In genomic region chr14:64942531-64943111, GRCh38 we compare ENCODE assay signal across 1 cellular context.
TF ChIP-seq lines count a peak whose summit lies in the region.

TSS of gene GPX2 (minus strand) at chr14:64942745. CDS start at chr14:64942726, 19 bp downstream.

TF ChIP-seq in HepG2, 621 proteins besides CTCF, POLR2A, EP300 and RAD21 (continued from another document and continues in another):
- peak; percentile 47; the same call in 1 of the 2 replicates for TF ChIP-seq ATF2 (CRISPR knock-in tag; IDR thresholded peaks at IDR 0.05)
- TF ChIP-seq NFYC (CRISPR knock-in tag; IDR thresholded peaks at IDR 0.05), result peak; percentile 24; the same call in 1 of the 2 replicates
- TF ChIP-seq ZSCAN30 (CRISPR knock-in tag; IDR thresholded peaks at IDR 0.05), result no peak
- 0 out of 2 replicates have a peak, but pooled peaks have one; percentile 56 for TF ChIP-seq DNMT3B (CRISPR knock-in tag; conservative IDR thresholded peaks at IDR 0.05)
- TF ChIP-seq KDM5A (IDR thresholded peaks at IDR 0.05; ENCODE audit: borderline replicate concordance, low read length), result peak; percentile 17; the same call in 1 of the 2 replicates
- TF ChIP-seq BCL6 (CRISPR knock-in tag; IDR thresholded peaks at IDR 0.05), result peak; percentile 73
- TF ChIP-seq DMAP1 (CRISPR knock-in tag; IDR thresholded peaks at IDR 0.05), result peak; percentile 69; the same call in 1 of the 2 replicates
- TF ChIP-seq LCORL (IDR thresholded peaks at IDR 0.05), result no peak
- TF ChIP-seq LCORL (CRISPR knock-in tag; IDR thresholded peaks at IDR 0.05), result peak; percentile 76
- TF ChIP-seq PRMT3 (CRISPR knock-in tag; IDR thresholded peaks at IDR 0.05; ENCODE audit: borderline replicate concordance, low read depth), result no peak
- TF ChIP-seq ZNF296 (CRISPR knock-in tag; conservative IDR thresholded peaks at IDR 0.05), result no peak
- no peak for TF ChIP-seq ZNF883 (CRISPR knock-in tag; IDR thresholded peaks at IDR 0.05; ENCODE audit: not compliant biosample characterization)
- TF ChIP-seq CHD4 (IDR thresholded peaks at IDR 0.05; ENCODE audit: borderline replicate concordance, low read length), result no peak
- TF ChIP-seq YEATS4 (CRISPR knock-in tag; IDR thresholded peaks at IDR 0.05; ENCODE audit: borderline replicate concordance), result peak; percentile 28; the same call in 1 of the 2 replicates
- no peak; the same call in 1 of the 2 replicates for TF ChIP-seq MEF2D (CRISPR knock-in tag; IDR thresholded peaks at IDR 0.05)
- TF ChIP-seq ETV6 (CRISPR knock-in tag; conservative IDR thresholded peaks at IDR 0.05), result 0 out of 2 replicates have a peak, but pooled peaks have one; percentile 28
- TF ChIP-seq, protein P1, sequence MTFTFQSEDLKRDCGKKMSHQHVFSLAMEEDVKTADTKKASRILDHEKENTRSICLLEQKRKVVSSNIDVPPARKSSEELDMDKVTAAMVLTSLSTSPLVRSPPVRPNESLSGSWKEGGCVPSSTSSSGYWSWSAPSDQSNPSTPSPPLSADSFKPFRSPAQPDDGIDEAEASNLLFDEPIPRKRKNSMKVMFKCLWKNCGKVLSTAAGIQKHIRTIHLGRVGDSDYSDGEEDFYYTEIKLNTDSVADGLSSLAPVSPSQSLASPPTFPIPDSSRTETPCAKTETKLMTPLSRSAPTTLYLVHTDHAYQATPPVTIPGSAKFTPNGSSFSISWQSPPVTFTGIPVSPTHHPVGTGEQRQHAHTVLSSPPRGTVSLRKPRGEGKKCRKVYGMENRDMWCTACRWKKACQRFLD (CRISPR knock-in tag; IDR thresholded peaks at IDR 0.05; ENCODE audit: borderline replicate concordance), result no peak
- no peak; the same call in 1 of the 2 replicates for TF ChIP-seq ZNF205 (CRISPR knock-in tag; IDR thresholded peaks at IDR 0.05)
- TF ChIP-seq RARG (CRISPR knock-in tag; IDR thresholded peaks at IDR 0.05; ENCODE audit: low read depth), result no peak
- no peak for TF ChIP-seq ZNF326 (CRISPR knock-in tag; IDR thresholded peaks at IDR 0.05; ENCODE audit: borderline replicate concordance)
- no peak for TF ChIP-seq ZNF549 (CRISPR knock-in tag; IDR thresholded peaks at IDR 0.05)
- TF ChIP-seq, protein P2, sequence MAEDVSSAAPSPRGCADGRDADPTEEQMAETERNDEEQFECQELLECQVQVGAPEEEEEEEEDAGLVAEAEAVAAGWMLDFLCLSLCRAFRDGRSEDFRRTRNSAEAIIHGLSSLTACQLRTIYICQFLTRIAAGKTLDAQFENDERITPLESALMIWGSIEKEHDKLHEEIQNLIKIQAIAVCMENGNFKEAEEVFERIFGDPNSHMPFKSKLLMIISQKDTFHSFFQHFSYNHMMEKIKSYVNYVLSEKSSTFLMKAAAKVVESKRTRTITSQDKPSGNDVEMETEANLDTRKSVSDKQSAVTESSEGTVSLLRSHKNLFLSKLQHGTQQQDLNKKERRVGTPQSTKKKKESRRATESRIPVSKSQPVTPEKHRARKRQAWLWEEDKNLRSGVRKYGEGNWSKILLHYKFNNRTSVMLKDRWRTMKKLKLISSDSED (CRISPR knock-in tag; IDR thresholded peaks at IDR 0.05), result no peak
- TF ChIP-seq KDM5B (CRISPR knock-in tag; IDR thresholded peaks at IDR 0.05; ENCODE audit: borderline replicate concordance), result peak; percentile 40; the same call in 1 of the 2 replicates
- no peak for TF ChIP-seq HNRNPH1 (optimal IDR thresholded peaks at IDR 0.05; ENCODE audit: low read depth, low read length)
- no peak for TF ChIP-seq ZNF30 (CRISPR knock-in tag; IDR thresholded peaks at IDR 0.05)
- TF ChIP-seq, protein P3, sequence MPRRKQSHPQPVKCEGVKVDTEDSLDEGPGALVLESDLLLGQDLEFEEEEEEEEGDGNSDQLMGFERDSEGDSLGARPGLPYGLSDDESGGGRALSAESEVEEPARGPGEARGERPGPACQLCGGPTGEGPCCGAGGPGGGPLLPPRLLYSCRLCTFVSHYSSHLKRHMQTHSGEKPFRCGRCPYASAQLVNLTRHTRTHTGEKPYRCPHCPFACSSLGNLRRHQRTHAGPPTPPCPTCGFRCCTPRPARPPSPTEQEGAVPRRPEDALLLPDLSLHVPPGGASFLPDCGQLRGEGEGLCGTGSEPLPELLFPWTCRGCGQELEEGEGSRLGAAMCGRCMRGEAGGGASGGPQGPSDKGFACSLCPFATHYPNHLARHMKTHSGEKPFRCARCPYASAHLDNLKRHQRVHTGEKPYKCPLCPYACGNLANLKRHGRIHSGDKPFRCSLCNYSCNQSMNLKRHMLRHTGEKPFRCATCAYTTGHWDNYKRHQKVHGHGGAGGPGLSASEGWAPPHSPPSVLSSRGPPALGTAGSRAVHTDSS (CRISPR knock-in tag; conservative IDR thresholded peaks at IDR 0.05), result no peak
- TF ChIP-seq ELF4 (CRISPR knock-in tag; IDR thresholded peaks at IDR 0.05; ENCODE audit: borderline replicate concordance), result no peak
- TF ChIP-seq SRSF9 (IDR thresholded peaks at IDR 0.05; ENCODE audit: borderline replicate concordance, insufficient read depth, low read depth, low read length, poor library complexity, severe bottlenecking), result no peak
- TF ChIP-seq YY1 (IDR thresholded peaks at IDR 0.05; ENCODE audit: insufficient read depth, insufficient replicate concordance, low read depth, low read length), result peak; percentile 43
- no peak for TF ChIP-seq ARNT (IDR thresholded peaks at IDR 0.05)
- TF ChIP-seq MBNL3 (CRISPR knock-in tag; conservative IDR thresholded peaks at IDR 0.05), result no peak
- TF ChIP-seq ZNF605 (CRISPR knock-in tag; IDR thresholded peaks at IDR 0.05), result no peak; the same call in 1 of the 2 replicates
- no peak for TF ChIP-seq ZBTB42 (CRISPR knock-in tag; IDR thresholded peaks at IDR 0.05)
- TF ChIP-seq MAZ (IDR thresholded peaks at IDR 0.05; ENCODE audit: borderline replicate concordance, low read depth, low read length), result 0 out of 2 replicates have a peak, but pooled peaks have one; percentile 20
- no peak for TF ChIP-seq MAZ (CRISPR knock-in tag; IDR thresholded peaks at IDR 0.05; ENCODE audit: low read depth)
- no peak for TF ChIP-seq FOXO1 (CRISPR knock-in tag; IDR thresholded peaks at IDR 0.05)
- TF ChIP-seq REXO4 (CRISPR knock-in tag; IDR thresholded peaks at IDR 0.05; ENCODE audit: borderline replicate concordance), result no peak
- no peak; the same call in 1 of the 2 replicates for TF ChIP-seq SIN3A (IDR thresholded peaks at IDR 0.05; ENCODE audit: borderline replicate concordance, low read depth, low read length)
- peak; percentile 57 for TF ChIP-seq FOSL2 (CRISPR knock-in tag; IDR thresholded peaks at IDR 0.05)
- TF ChIP-seq FOXJ3 (CRISPR knock-in tag; IDR thresholded peaks at IDR 0.05; ENCODE audit: borderline replicate concordance), result peak; percentile 51; the same call in 1 of the 2 replicates
- no peak for TF ChIP-seq RAD51 (IDR thresholded peaks at IDR 0.05; ENCODE audit: borderline replicate concordance)
- peak; percentile 49; the same call in 1 of the 2 replicates for TF ChIP-seq ETV5 (CRISPR knock-in tag; IDR thresholded peaks at IDR 0.05; ENCODE audit: borderline replicate concordance)
- no peak for TF ChIP-seq ZNF678 (CRISPR knock-in tag; IDR thresholded peaks at IDR 0.05)
- TF ChIP-seq, protein P4, sequence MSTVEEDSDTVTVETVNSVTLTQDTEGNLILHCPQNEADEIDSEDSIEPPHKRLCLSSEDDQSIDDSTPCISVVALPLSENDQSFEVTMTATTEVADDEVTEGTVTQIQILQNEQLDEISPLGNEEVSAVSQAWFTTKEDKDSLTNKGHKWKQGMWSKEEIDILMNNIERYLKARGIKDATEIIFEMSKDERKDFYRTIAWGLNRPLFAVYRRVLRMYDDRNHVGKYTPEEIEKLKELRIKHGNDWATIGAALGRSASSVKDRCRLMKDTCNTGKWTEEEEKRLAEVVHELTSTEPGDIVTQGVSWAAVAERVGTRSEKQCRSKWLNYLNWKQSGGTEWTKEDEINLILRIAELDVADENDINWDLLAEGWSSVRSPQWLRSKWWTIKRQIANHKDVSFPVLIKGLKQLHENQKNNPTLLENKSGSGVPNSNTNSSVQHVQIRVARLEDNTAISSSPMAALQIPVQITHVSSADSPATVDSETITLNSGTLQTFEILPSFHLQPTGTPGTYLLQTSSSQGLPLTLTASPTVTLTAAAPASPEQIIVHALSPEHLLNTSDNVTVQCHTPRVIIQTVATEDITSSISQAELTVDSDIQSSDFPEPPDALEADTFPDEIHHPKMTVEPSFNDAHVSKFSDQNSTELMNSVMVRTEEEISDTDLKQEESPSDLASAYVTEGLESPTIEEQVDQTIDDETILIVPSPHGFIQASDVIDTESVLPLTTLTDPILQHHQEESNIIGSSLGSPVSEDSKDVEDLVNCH (CRISPR knock-in tag; IDR thresholded peaks at IDR 0.05), result no peak
- TF ChIP-seq TCF12 (IDR thresholded peaks at IDR 0.05), result no peak
- no peak for TF ChIP-seq TCF12 (CRISPR knock-in tag; IDR thresholded peaks at IDR 0.05)
- TF ChIP-seq ZFX (CRISPR knock-in tag; IDR thresholded peaks at IDR 0.05; ENCODE audit: low read depth), result peak; percentile 70
- TF ChIP-seq ZEB1 (IDR thresholded peaks at IDR 0.05; ENCODE audit: insufficient replicate concordance, low read depth), result peak; percentile 95
- TF ChIP-seq, protein P5, sequence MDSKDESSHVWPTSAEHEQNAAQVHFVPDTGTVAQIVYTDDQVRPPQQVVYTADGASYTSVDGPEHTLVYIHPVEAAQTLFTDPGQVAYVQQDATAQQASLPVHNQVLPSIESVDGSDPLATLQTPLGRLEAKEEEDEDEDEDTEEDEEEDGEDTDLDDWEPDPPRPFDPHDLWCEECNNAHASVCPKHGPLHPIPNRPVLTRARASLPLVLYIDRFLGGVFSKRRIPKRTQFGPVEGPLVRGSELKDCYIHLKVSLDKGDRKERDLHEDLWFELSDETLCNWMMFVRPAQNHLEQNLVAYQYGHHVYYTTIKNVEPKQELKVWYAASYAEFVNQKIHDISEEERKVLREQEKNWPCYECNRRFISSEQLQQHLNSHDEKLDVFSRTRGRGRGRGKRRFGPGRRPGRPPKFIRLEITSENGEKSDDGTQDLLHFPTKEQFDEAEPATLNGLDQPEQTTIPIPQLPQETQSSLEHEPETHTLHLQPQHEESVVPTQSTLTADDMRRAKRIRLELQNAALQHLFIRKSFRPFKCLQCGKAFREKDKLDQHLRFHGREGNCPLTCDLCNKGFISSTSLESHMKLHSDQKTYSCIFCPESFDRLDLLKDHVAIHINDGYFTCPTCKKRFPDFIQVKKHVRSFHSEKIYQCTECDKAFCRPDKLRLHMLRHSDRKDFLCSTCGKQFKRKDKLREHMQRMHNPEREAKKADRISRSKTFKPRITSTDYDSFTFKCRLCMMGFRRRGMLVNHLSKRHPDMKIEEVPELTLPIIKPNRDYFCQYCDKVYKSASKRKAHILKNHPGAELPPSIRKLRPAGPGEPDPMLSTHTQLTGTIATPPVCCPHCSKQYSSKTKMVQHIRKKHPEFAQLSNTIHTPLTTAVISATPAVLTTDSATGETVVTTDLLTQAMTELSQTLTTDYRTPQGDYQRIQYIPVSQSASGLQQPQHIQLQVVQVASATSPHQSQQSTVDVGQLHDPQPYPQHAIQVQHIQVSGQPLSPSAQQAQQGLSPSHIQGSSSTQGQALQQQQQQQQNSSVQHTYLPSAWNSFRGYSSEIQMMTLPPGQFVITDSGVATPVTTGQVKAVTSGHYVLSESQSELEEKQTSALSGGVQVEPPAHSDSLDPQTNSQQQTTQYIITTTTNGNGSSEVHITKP (CRISPR knock-in tag; IDR thresholded peaks at IDR 0.05; ENCODE audit: low read depth), result peak; percentile 78
- peak; percentile 78 for TF ChIP-seq MAFF (IDR thresholded peaks at IDR 0.05; ENCODE audit: low read depth, low read length)
- peak; percentile 91 for TF ChIP-seq NCOA2 (CRISPR knock-in tag; IDR thresholded peaks at IDR 0.05)
- no peak for TF ChIP-seq MBD4 (IDR thresholded peaks at IDR 0.05; ENCODE audit: borderline replicate concordance, low read length)
- TF ChIP-seq HNRNPK (IDR thresholded peaks at IDR 0.05; ENCODE audit: low read depth, low read length, poor library complexity, severe bottlenecking), result no peak
- peak in 1 of 2 experiments; percentile 37; a peak in 2 of 4 replicates for TF ChIP-seq NR2F1 (CRISPR knock-in tag; IDR thresholded peaks at IDR 0.05)
- no peak for TF ChIP-seq ZSCAN20 (CRISPR knock-in tag; IDR thresholded peaks at IDR 0.05; ENCODE audit: borderline replicate concordance)
- 0 out of 2 replicates have a peak, but pooled peaks have one; percentile 13 for TF ChIP-seq HOXA5 (CRISPR knock-in tag; IDR thresholded peaks at IDR 0.05)
- TF ChIP-seq KDM1A (CRISPR knock-in tag; IDR thresholded peaks at IDR 0.05), result peak; percentile 85
- no peak for TF ChIP-seq XBP1 (CRISPR knock-in tag; IDR thresholded peaks at IDR 0.05)
- TF ChIP-seq FOXK2 (IDR thresholded peaks at IDR 0.05), result no peak
- TF ChIP-seq ZIK1 (CRISPR knock-in tag; IDR thresholded peaks at IDR 0.05; ENCODE audit: borderline replicate concordance, low read depth), result no peak
- TF ChIP-seq ZNF263 (CRISPR knock-in tag; IDR thresholded peaks at IDR 0.05), result peak; percentile 99
- no peak for TF ChIP-seq ZNF430 (CRISPR knock-in tag; IDR thresholded peaks at IDR 0.05)
- TF ChIP-seq, protein P6, sequence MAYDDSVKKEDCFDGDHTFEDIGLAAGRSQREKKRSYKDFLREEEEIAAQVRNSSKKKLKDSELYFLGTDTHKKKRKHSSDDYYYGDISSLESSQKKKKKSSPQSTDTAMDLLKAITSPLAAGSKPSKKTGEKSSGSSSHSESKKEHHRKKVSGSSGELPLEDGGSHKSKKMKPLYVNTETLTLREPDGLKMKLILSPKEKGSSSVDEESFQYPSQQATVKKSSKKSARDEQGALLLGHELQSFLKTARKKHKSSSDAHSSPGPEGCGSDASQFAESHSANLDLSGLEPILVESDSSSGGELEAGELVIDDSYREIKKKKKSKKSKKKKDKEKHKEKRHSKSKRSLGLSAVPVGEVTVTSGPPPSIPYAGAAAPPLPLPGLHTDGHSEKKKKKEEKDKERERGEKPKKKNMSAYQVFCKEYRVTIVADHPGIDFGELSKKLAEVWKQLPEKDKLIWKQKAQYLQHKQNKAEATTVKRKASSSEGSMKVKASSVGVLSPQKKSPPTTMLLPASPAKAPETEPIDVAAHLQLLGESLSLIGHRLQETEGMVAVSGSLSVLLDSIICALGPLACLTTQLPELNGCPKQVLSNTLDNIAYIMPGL (CRISPR knock-in tag; IDR thresholded peaks at IDR 0.05; ENCODE audit: borderline replicate concordance in 1 of 2, low read depth in 1 of 2), result 0 out of 4 replicates have a peak, but pooled peaks of 1 of the 2 experiments have one; percentile 18
- TF ChIP-seq IKZF1 (IDR thresholded peaks at IDR 0.05), result no peak
- TF ChIP-seq ZBTB38 (CRISPR knock-in tag; IDR thresholded peaks at IDR 0.05), result no peak
- TF ChIP-seq NFRKB (IDR thresholded peaks at IDR 0.05), result no peak
- TF ChIP-seq ZNF703 (CRISPR knock-in tag; IDR thresholded peaks at IDR 0.05; ENCODE audit: borderline replicate concordance), result no peak
- TF ChIP-seq ZNF33A (CRISPR knock-in tag; IDR thresholded peaks at IDR 0.05; ENCODE audit: borderline replicate concordance), result no peak
- TF ChIP-seq ZNF451 (CRISPR knock-in tag; IDR thresholded peaks at IDR 0.05), result no peak
